Comparison of ENCODE assay signal across 35 cellular contexts in genomic region chr10:78023741-78024140, GRCh38.
"Had no signal": no experiment of that assay in that cellular context is flagged by ENCODE, and none has a peak within 500 bp of the region (broad histone marks: within the 10 kb centered on the region; RNA-seq: fewer than 3 reads in every experiment).

No MANE protein-coding gene starts in this region.

- H3K9me3 ChIP-seq: MG63 had no signal

- DNase-seq: Kasumi-1, MG63, MM.1S, MV-4-11, NCI-H1048, NCI-H1092, NCI-H1092 treated with DMSO at 0.1 percent for 48 hours, NCI-H1105, NCI-H1105 treated with DMSO at 0.1 percent for 48 hours, NCI-H1417, NCI-H1417 treated with DMSO at 0.1 percent for 48 hours, NCI-H1436, NCI-H1436 treated with DMSO at 0.1 percent for 48 hours, NCI-H146, NCI-H1694, NCI-H1694 treated with DMSO at 0.1 percent for 48 hours, NCI-H187, NCI-H187 treated with DMSO at 0.1 percent for 48 hours, NCI-H1930, NCI-H2029, NCI-H2029 treated with DMSO at 0.1 percent for 48 hours, NCI-H2081, NCI-H2081 treated with DMSO at 0.1 percent for 48 hours, NCI-H2107, NCI-H2171, NCI-H2171 treated with DMSO at 0.1 percent for 48 hours, NCI-H2227 treated with DMSO at 0.1 percent for 48 hours, NCI-H226, NCI-H345, NCI-H446, NCI-H446 treated with DMSO at 0.1 percent for 48 hours, NCI-H510A, NCI-H510A treated with DMSO at 0.1 percent for 48 hours, NCI-H524, NCI-H524 treated with DMSO at 0.1 percent for 48 hours had no signal

- H3K4me3 ChIP-seq: MG63 had no signal

- H3K27me3 ChIP-seq: MG63 had no signal
